In genomic region chr3:168585544-168585943, GRCh38 we compare ENCODE assay signal across 26 cellular contexts.
DNase-seq lines count a peak whose midpoint lies in the region; ATAC-seq, FAIRE-seq and TF ChIP-seq lines count a peak whose summit lies in the region.
"Had no signal": no experiment of that assay in that cellular context is flagged by ENCODE, and none has a peak within 500 bp of the region (broad histone marks: within the 10 kb centered on the region; RNA-seq: fewer than 3 reads in every experiment).

No MANE protein-coding gene starts in this region.

- H3K23ac ChIP-seq in H1 (ENCODE audit: insufficient read length) = no peak overlapping the region

- no peak overlapping the region for H3K4me2 ChIP-seq in H1 (ENCODE audit: insufficient read depth in 1 of 2, low read depth in 2 of 2, low read length in 2 of 2)

- peaks cover 2 to 11% (median 5%) of the 10 kb centered on the region in 4 experiments; a peak in 4 of 7 replicates for H3K4me1 ChIP-seq in H1 (replicated peaks in 1 of 4; ENCODE audit: control insufficient read depth in 3 of 4, insufficient read depth in 4 of 4, low read length in 3 of 4)
- H3K4me1 ChIP-seq: Caco-2, heart left ventricle, sigmoid colon had no signal

- CTCF ChIA-PET in H1 (lab: Charles Lee; ENCODE audit: partially characterized antibody) = no interaction called here

- no peaks in the 10 kb centered on the region for H3K27me3 ChIP-seq in H1 (replicated peaks in 1 of 4; ENCODE audit: control insufficient read depth in 3 of 4, extremely low read depth in 1 of 4, insufficient read depth in 3 of 4, low read length in 3 of 4)
- H3K27me3 ChIP-seq: body of pancreas, sigmoid colon, tibial nerve had no signal

- no peak for TF ChIP-seq CTCF in H1 (IDR thresholded peaks at IDR 0.05; ENCODE audit: control extremely low read depth in 1 of 3, insufficient read depth in 1 of 3, low read depth in 1 of 3, low read length in 3 of 3)

- H3K79me1 ChIP-seq in H1 (ENCODE audit: low read depth, low read length) = no peaks in the 10 kb centered on the region

- no peak overlapping the region for H2BK15ac ChIP-seq in H1 (ENCODE audit: low read length)

- no peaks in the 10 kb centered on the region for H4K20me1 ChIP-seq in H1 (replicated peaks in 1 of 2; ENCODE audit: control insufficient read depth in 1 of 2, insufficient read depth in 2 of 2, low read length in 2 of 2)

- no peak overlapping the region for H3K27ac ChIP-seq in H1 (ENCODE audit: low read depth, low read length)
- H3K27ac ChIP-seq: body of pancreas, heart left ventricle, sigmoid colon, tibial nerve had no signal

- H2BK20ac ChIP-seq in H1 (ENCODE audit: low read length) = no peak overlapping the region

- no peak for TF ChIP-seq POLR2A in H1 (IDR thresholded peaks at IDR 0.05; ENCODE audit: control extremely low read depth in 1 of 2, low read depth in 2 of 2, low read length in 2 of 2)

- no peaks in the 10 kb centered on the region for H3K9me3 ChIP-seq in H1 (ENCODE audit: insufficient read depth in 2 of 2, low read depth in 1 of 2, low read length in 1 of 2)
- H3K9me3 ChIP-seq: body of pancreas, Caco-2, heart left ventricle, sigmoid colon, tibial nerve had no signal

- no peak overlapping the region for H3K4me3 ChIP-seq in H1 (ENCODE audit: extremely low read depth in 1 of 4, insufficient read depth in 2 of 4, low read depth in 3 of 4, low read length in 4 of 4)
- H3K4me3 ChIP-seq: body of pancreas, heart left ventricle, sigmoid colon, tibial nerve had no signal

- TF ChIP-seq EP300 in H1 (IDR thresholded peaks at IDR 0.05; ENCODE audit: borderline replicate concordance in 1 of 2, low read depth in 2 of 2, low read length in 2 of 2) = no peak

- no peak overlapping the region for H4K91ac ChIP-seq in H1 (replicated peaks; ENCODE audit: insufficient read length, low read length)

- peak; percentile 50 for FAIRE-seq in H1 (lab: Jason Lieb, UNC)
- FAIRE-seq: TTC549 had no signal

- no peak overlapping the region for H3K14ac ChIP-seq in H1 (ENCODE audit: insufficient read length)

- no peak overlapping the region for H3K9ac ChIP-seq in H1 (replicated peaks in 1 of 4; ENCODE audit: extremely low read depth in 1 of 4, low read depth in 3 of 4, low read length in 3 of 4)

- peak; percentile 60 for ATAC-seq in GM18907 (IDR thresholded peaks at IDR 0.05; ENCODE audit: unreplicated experiment)
- peak; percentile 42 for ATAC-seq in GM21576 (IDR thresholded peaks at IDR 0.05; ENCODE audit: unreplicated experiment)
- peak; percentile 62 for ATAC-seq in HG03097 (IDR thresholded peaks at IDR 0.05; ENCODE audit: low FRiP score, unreplicated experiment)
- no peak for ATAC-seq in GM19328 (IDR thresholded peaks at IDR 0.05; ENCODE audit: unreplicated experiment)
- ATAC-seq: activated T-cell treated with anti-CD3 and anti-CD28 coated beads, Interleukin-2, amount 50 U/mL, for 4 hours; body of pancreas; heart left ventricle; Panc1; stimulated activated naive CD8-positive, alpha-beta T cell treated with anti-CD3 and anti-CD28 coated beads, Interleukin-15, amount 100 ng/mL, for 72 hours; T-cell had no signal

- H4K5ac ChIP-seq in H1 (ENCODE audit: insufficient read length, low read depth, low read length) = no peak overlapping the region

- no peak overlapping the region for H2BK5ac ChIP-seq in H1 (ENCODE audit: low read depth, low read length)

- POLR2A ChIA-PET in H1 (lab: Charles Lee; ENCODE audit: partially characterized antibody) = no interaction called here

- no peak overlapping the region for H3K56ac ChIP-seq in H1 (replicated peaks; ENCODE audit: insufficient read length, low read depth, low read length)

- H3K79me2 ChIP-seq in H1 (ENCODE audit: control insufficient read depth in 1 of 2, insufficient read depth in 2 of 2, low read length in 2 of 2) = no peaks in the 10 kb centered on the region

- DNase-seq in H1 (ENCODE audit: low read depth in 1 of 2, low spot score in 2 of 2) (no peak), NCI-H748 treated with DMSO at 0.1 percent for 48 hours (lab: John Stamatoyannopoulos, UW) (no peak), NCI-H1436 (lab: John Stamatoyannopoulos, UW) (no peak), Ammon's horn (ENCODE audit: low spot score) (no peak)
- DNase-seq: activated T-cell treated with anti-CD3 and anti-CD28 coated beads, Interleukin-2, amount 50 U/mL, for 4 hours; body of pancreas; C1 segment of cervical spinal cord; Caco-2; DMS79; effector memory CD4-positive, alpha-beta T cell; foreskin fibroblast; GF-D8; heart left ventricle; NCI-H1417; NCI-H2107; NK-92 treated with Interleukin-12 subunit alpha and Interleukin-12 subunit beta, amount 100 ng/mL, for 24 hours; sigmoid colon; stimulated activated naive CD8-positive, alpha-beta T cell treated with anti-CD3 and anti-CD28 coated beads, Interleukin-15, amount 100 ng/mL, for 72 hours; T-cell had no signal

- no peak overlapping the region for H2AK5ac ChIP-seq in H1 (ENCODE audit: low read depth, low read length)

- no peak overlapping the region for H2BK120ac ChIP-seq in H1 (replicated peaks; ENCODE audit: low read depth, low read length)

- no peak overlapping the region for H4K8ac ChIP-seq in H1 (ENCODE audit: extremely low read depth, insufficient read depth, low read length)

- no peaks in the 10 kb centered on the region for H3K23me2 ChIP-seq in H1 (ENCODE audit: low read depth, low read length)

- TF ChIP-seq RAD21 in H1 (IDR thresholded peaks at IDR 0.05 in 1 of 2, conservative IDR thresholded peaks at IDR 0.05 in 1 of 2; ENCODE audit: low read depth in 2 of 2, low read length in 2 of 2) = no peak

- no peak overlapping the region for H2BK12ac ChIP-seq in H1 (ENCODE audit: low read depth, low read length)

- H3K4ac ChIP-seq in H1 (replicated peaks; ENCODE audit: insufficient read length, low read depth, low read length) = no peak overlapping the region

- H2AFZ ChIP-seq in H1 (ENCODE audit: low read length) = peak overlapping the region; percentile 88; the same call in 1 of the 2 replicates

- no peak overlapping the region for H3K18ac ChIP-seq in H1 (ENCODE audit: extremely low read depth, low read length)

- H3K36me3 ChIP-seq in H1 (ENCODE audit: control insufficient read depth in 2 of 4, insufficient read depth in 4 of 4, low read length in 3 of 4) = no peaks in the 10 kb centered on the region
- H3K36me3 ChIP-seq: heart left ventricle, sigmoid colon, tibial nerve had no signal

TF ChIP-seq in H1, 55 proteins besides CTCF, POLR2A, EP300 and RAD21 (continues in another document):
- no peak for TF ChIP-seq KDM4A (IDR thresholded peaks at IDR 0.05; ENCODE audit: low read depth, low read length, severe bottlenecking)
- no peak for TF ChIP-seq NRF1 (IDR thresholded peaks at IDR 0.05; ENCODE audit: low read depth, low read length)
- no peak for TF ChIP-seq SP1 (IDR thresholded peaks at IDR 0.05; ENCODE audit: low read depth, low read length)
- TF ChIP-seq HDAC6 (IDR thresholded peaks at IDR 0.05; ENCODE audit: low read depth, low read length) = no peak
- no peak for TF ChIP-seq RBBP5 (IDR thresholded peaks at IDR 0.05; ENCODE audit: borderline replicate concordance, low read depth, low read length)
- no peak for TF ChIP-seq NANOG (IDR thresholded peaks at IDR 0.05; ENCODE audit: insufficient read depth, low read depth, low read length, poor library complexity, severe bottlenecking)
- TF ChIP-seq SIN3A (conservative IDR thresholded peaks at IDR 0.05 in 1 of 2, IDR thresholded peaks at IDR 0.05 in 1 of 2; ENCODE audit: low read depth in 1 of 2, low read length in 2 of 2) = no peak
- TF ChIP-seq POLR2AphosphoS5 (IDR thresholded peaks at IDR 0.05; ENCODE audit: low read depth, low read length) = no peak
- no peak for TF ChIP-seq JUN (IDR thresholded peaks at IDR 0.05; ENCODE audit: low read depth, low read length)
- TF ChIP-seq ATF3 (IDR thresholded peaks at IDR 0.05; ENCODE audit: insufficient read depth, low read depth, low read length) = no peak
- no peak for TF ChIP-seq GABPA (IDR thresholded peaks at IDR 0.05; ENCODE audit: borderline replicate concordance, insufficient read depth, low read length)
- TF ChIP-seq KDM1A (IDR thresholded peaks at IDR 0.05; ENCODE audit: borderline replicate concordance, low read length) = no peak
- no peak for TF ChIP-seq SP2 (IDR thresholded peaks at IDR 0.05; ENCODE audit: low read length)
- TF ChIP-seq KDM5A (IDR thresholded peaks at IDR 0.05; ENCODE audit: low read length) = no peak
